ENCODE assay signal across 1 cellular context in genomic region chr6:134964451-134965203, GRCh38.
TF ChIP-seq lines count a peak whose summit lies in the region.

No MANE protein-coding gene starts in this region.

TF ChIP-seq in SK-N-SH treated with all-trans-retinoic acid at 6 μM for 48 hours, 23 proteins besides CTCF, POLR2A, EP300 and RAD21 (continued from another document):
- TF ChIP-seq, protein P1, sequence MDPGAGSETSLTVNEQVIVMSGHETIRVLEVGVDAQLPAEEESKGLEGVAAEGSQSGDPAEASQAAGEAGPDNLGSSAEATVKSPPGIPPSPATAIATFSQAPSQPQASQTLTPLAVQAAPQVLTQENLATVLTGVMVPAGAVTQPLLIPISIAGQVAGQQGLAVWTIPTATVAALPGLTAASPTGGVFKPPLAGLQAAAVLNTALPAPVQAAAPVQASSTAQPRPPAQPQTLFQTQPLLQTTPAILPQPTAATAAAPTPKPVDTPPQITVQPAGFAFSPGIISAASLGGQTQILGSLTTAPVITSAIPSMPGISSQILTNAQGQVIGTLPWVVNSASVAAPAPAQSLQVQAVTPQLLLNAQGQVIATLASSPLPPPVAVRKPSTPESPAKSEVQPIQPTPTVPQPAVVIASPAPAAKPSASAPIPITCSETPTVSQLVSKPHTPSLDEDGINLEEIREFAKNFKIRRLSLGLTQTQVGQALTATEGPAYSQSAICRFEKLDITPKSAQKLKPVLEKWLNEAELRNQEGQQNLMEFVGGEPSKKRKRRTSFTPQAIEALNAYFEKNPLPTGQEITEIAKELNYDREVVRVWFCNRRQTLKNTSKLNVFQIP (CRISPR knock-in tag; IDR thresholded peaks at IDR 0.05; ENCODE audit: borderline replicate concordance, low read depth) = no peak
- no peak for TF ChIP-seq BACH2 (CRISPR knock-in tag; IDR thresholded peaks at IDR 0.05; ENCODE audit: borderline replicate concordance)
- TF ChIP-seq PPARA (CRISPR knock-in tag; IDR thresholded peaks at IDR 0.05; ENCODE audit: borderline replicate concordance) = no peak
- TF ChIP-seq TOX (CRISPR knock-in tag; IDR thresholded peaks at IDR 0.05; ENCODE audit: borderline replicate concordance) = no peak
- TF ChIP-seq TCF4 (CRISPR knock-in tag; IDR thresholded peaks at IDR 0.05; ENCODE audit: borderline replicate concordance) = no peak
- no peak for TF ChIP-seq ZFP30 (CRISPR knock-in tag; IDR thresholded peaks at IDR 0.05)
- TF ChIP-seq ZNF8 (CRISPR knock-in tag; IDR thresholded peaks at IDR 0.05) = no peak
- no peak for TF ChIP-seq PATZ1 (CRISPR knock-in tag; IDR thresholded peaks at IDR 0.05; ENCODE audit: borderline replicate concordance)
- no peak for TF ChIP-seq ESRRG (CRISPR knock-in tag; IDR thresholded peaks at IDR 0.05)
- TF ChIP-seq ZC3H10 (CRISPR knock-in tag; IDR thresholded peaks at IDR 0.05) = 0 out of 2 replicates have a peak, but pooled peaks have one; percentile 39
- TF ChIP-seq ARNTL (CRISPR knock-in tag; IDR thresholded peaks at IDR 0.05; ENCODE audit: borderline replicate concordance, low read depth) = no peak
TF ChIP-seq in SK-N-SH treated with all-trans-retinoic acid at 6 μM for 48 hours: peak in this region for 2.
